Comparison of ENCODE assay signal across 20 cellular contexts in genomic region chr1:205506409-205507196, GRCh38. TPM values are rescaled to one million over a fixed set of nuclear protein-coding genes. Genes with fewer than 3 reads are reported as not detected.
A peak's percentile ranks its signal among the peaks of the same experiment; 100 is the strongest.
DNase-seq lines count a peak whose midpoint lies in the region; ATAC-seq and TF ChIP-seq lines count a peak whose summit lies in the region.
"Had no signal": no experiment of that assay in that cellular context is flagged by ENCODE, and none has a peak within 500 bp of the region (broad histone marks: within the 10 kb centered on the region; RNA-seq: fewer than 3 reads in every experiment).

No MANE protein-coding gene starts in this region.

- H3K36me3 ChIP-seq in heart right ventricle (no peaks in the 10 kb centered on the region), mammary epithelial cell (ENCODE audit: insufficient read depth, low read length) (no peaks in the 10 kb centered on the region), mucosa of stomach (ENCODE audit: control insufficient read depth, insufficient read depth, low read length) (no peaks in the 10 kb centered on the region)
- H3K36me3 ChIP-seq: SJCRH30, uterus had no signal

- CTCF ChIA-PET in mammary epithelial cell (lab: Charles Lee; ENCODE audit: low non-redundant PET) = no interaction called here

- intact Hi-C loops in heart right ventricle (cut with DNase I) = no loop called here
- intact Hi-C loops in Right ventricle myocardium inferior (cut with DNase I) = loop anchor here (10.0 kb wide), 1 partner anchor 1842 kb away; no protein-coding TSS in a partner anchor
- intact Hi-C loops in mammary epithelial cell (cut with micrococcal nuclease) = loop anchor here (2.0 kb wide), 1 partner anchor 18 kb away; no protein-coding TSS in a partner anchor

- H3K4me2 ChIP-seq in mammary epithelial cell (ENCODE audit: insufficient read depth, low read depth, low read length) = peak overlapping the region; percentile 88

- H3K9ac ChIP-seq in mammary epithelial cell (ENCODE audit: insufficient read depth, low read length) (no peak overlapping the region), mucosa of stomach (ENCODE audit: low read length) (peak overlapping the region; percentile 89)

- no peaks in the 10 kb centered on the region for H4K20me1 ChIP-seq in mammary epithelial cell (ENCODE audit: insufficient read depth, low read length)

- peaks cover 0 to 11% (median 0%) of the 10 kb centered on the region in 7 donors for H3K27me3 ChIP-seq in heart right ventricle
- H3K27me3 ChIP-seq in mammary epithelial cell (ENCODE audit: insufficient read depth, low read length) = no peaks in the 10 kb centered on the region
- H3K27me3 ChIP-seq in mucosa of stomach (ENCODE audit: control insufficient read depth, insufficient read depth, low read length) = no peaks in the 10 kb centered on the region
- H3K27me3 ChIP-seq: uterus had no signal

- no peak for TF ChIP-seq CTCF in heart right ventricle (IDR thresholded peaks at IDR 0.05)
- no peak for TF ChIP-seq CTCF in mammary epithelial cell (conservative IDR thresholded peaks at IDR 0.05 in 1 of 2, IDR thresholded peaks at IDR 0.05 in 1 of 2; ENCODE audit: extremely low read depth in 1 of 2, insufficient read depth in 1 of 2, low read depth in 1 of 2, low read length in 2 of 2)

- H3K4me3 ChIP-seq in heart right ventricle (peak overlapping the region in 3 of 10 donors; percentile 75 to 79 (median 75)), mammary epithelial cell (replicated peaks in 1 of 3; ENCODE audit: insufficient read depth in 1 of 3, low read depth in 2 of 3, low read length in 3 of 3) (no peak overlapping the region), mucosa of stomach (ENCODE audit: low read length) (no peak overlapping the region)
- H3K4me3 ChIP-seq: SJCRH30 had no signal

- H3K9me3 ChIP-seq in heart right ventricle (no peaks in the 10 kb centered on the region), mammary epithelial cell (replicated peaks; ENCODE audit: insufficient read depth, low read length) (no peaks in the 10 kb centered on the region), mucosa of stomach (ENCODE audit: control insufficient read depth, low read length) (no peaks in the 10 kb centered on the region)
- H3K9me3 ChIP-seq: SJCRH30, uterus had no signal

- H2AFZ ChIP-seq in mammary epithelial cell (ENCODE audit: low read depth, low read length) = no peak overlapping the region

- peaks cover 48% of the 10 kb centered on the region for H3K79me2 ChIP-seq in mammary epithelial cell (ENCODE audit: insufficient read depth, low read length)

- no TSS peak for BruUV-seq in mammary epithelial cell (replicated peaks; lab: Mats Ljungman, UMichigan)

- DNase-seq in heart right ventricle (no peak), Right ventricle myocardium inferior (ENCODE audit: missing footprints) (no peak), mammary epithelial cell (no peak), inferior parietal cortex (ENCODE audit: extremely low spot score) (no peak), NAMALWA (ENCODE audit: low spot score) (no peak)
- DNase-seq: activated CD4-positive, alpha-beta memory T cell treated with anti-CD3 and anti-CD28 coated beads for 36 hours; dermis blood vessel endothelial cell; GF-D8; KBM-7; NCI-H1417 treated with DMSO at 0.1 percent for 48 hours; NCI-H2227 treated with DMSO at 0.1 percent for 48 hours; NK-92 treated with Interleukin-12 subunit alpha and Interleukin-12 subunit beta, amount 100 ng/mL, for 24 hours; SJCRH30; stimulated activated CD4-positive, alpha-beta T cell treated with anti-CD3 and anti-CD28 coated beads, Interleukin-2, amount 100 ng/mL, for 24 hours had no signal

- WGBS in heart right ventricle, 2 donors = 84 to 85% methylated on average over 17 of the region's 17 CpGs
- 100% methylated on average over 17 of the region's 17 CpGs for WGBS in mammary epithelial cell (ENCODE audit: low coverage, missing lambda C conversion rate)

- in situ Hi-C loops in mammary epithelial cell (cut with MboI; ENCODE audit: low sequenced_read_pairs in 2 of 2) = no loop called here

- H3K27ac ChIP-seq in heart right ventricle (peak overlapping the region in 9 of 10 donors; percentile 42 to 93 (median 88)), mammary epithelial cell (ENCODE audit: insufficient read depth, low read depth, low read length) (no peak overlapping the region), temporal lobe (ENCODE audit: low read depth, low read length) (peak overlapping the region; percentile 96)
- H3K27ac ChIP-seq: SJCRH30 had no signal

- H3K4me1 ChIP-seq in heart right ventricle (peaks cover 6 to 62% (median 36%) of the 10 kb centered on the region in 9 donors), mammary epithelial cell (ENCODE audit: insufficient read depth, low read length) (peaks cover 12% of the 10 kb centered on the region), mucosa of stomach (ENCODE audit: control insufficient read depth, insufficient read depth, low read length) (peaks cover 21% of the 10 kb centered on the region)

- dilution Hi-C loops in mammary epithelial cell (cut with HindIII; ENCODE audit: low sequenced_read_pairs) = no loop called here

- ATAC-seq in heart right ventricle = no peak
- ATAC-seq in Right ventricle myocardium inferior = no peak
- no peak for ATAC-seq in GM18517 (IDR thresholded peaks at IDR 0.05; ENCODE audit: unreplicated experiment)

RNA-seq across cellular contexts. Expression of gene CDK18, which starts 2.1 kb away (rescaled TPM):
- total RNA-seq in heart right ventricle = 100 to 1,000 TPM; 122 to 199 (median 164) TPM
- polyA plus RNA-seq in heart right ventricle = 100 to 1,000 TPM in 1 of 2 donors, 10 to 100 TPM in 1; 41.4 to 156 TPM
- 180 TPM for total RNA-seq in Right ventricle myocardium inferior
- total RNA-seq in mammary epithelial cell = 10 to 100 TPM; 23.2 to 28.6 TPM
- 24.6 TPM for polyA plus RNA-seq in mammary epithelial cell
- 57.9 TPM for polyA minus RNA-seq in mammary epithelial cell
- 1.2 TPM for total RNA-seq in temporal lobe
- total RNA-seq: pulmonary artery endothelial cell had no signal

RNA-seq across cellular contexts. Expression of gene BLACAT1, which starts 50.8 kb away (rescaled TPM):
- total RNA-seq in heart right ventricle (under 1 TPM in 1 of 10 donors, not detected in 9; 0.15 TPM), Right ventricle myocardium inferior (not detected), mammary epithelial cell (1 to 10 TPM; 1.6 to 2.5 TPM), temporal lobe (1.5 TPM)
- polyA plus RNA-seq in heart right ventricle (not detected), mammary epithelial cell (1.8 TPM)
- polyA minus RNA-seq in mammary epithelial cell = 4.4 TPM
- total RNA-seq: dermis blood vessel endothelial cell, mesenteric fat pad, pulmonary artery endothelial cell had no signal

Comparison
In these comparisons a context has a peak if more than half of its experiments do, and no peak if none do; other contexts are left out.
1. intact Hi-C loops: an anchor here in Right ventricle myocardium inferior (10.0 kb wide) and mammary epithelial cell (2.0 kb wide); none called in heart right ventricle.
2. RNA of gene CDK18, which starts 2.1 kb away (total RNA-seq): 180 TPM in Right ventricle myocardium inferior (single experiment), 122 to 199 TPM in heart right ventricle and 23.2 to 28.6 TPM in mammary epithelial cell; 1.2 TPM in temporal lobe (single experiment); every median in the first group is over 10 times any median in the second.